1 cellular context compared by ENCODE assay signal in genomic region chr2:189000221-189000620, GRCh38.
TF ChIP-seq lines count a peak whose summit lies in the region.

No MANE protein-coding gene starts in this region.

TF ChIP-seq in HCT116, 20 proteins besides CTCF, POLR2A, EP300 and RAD21:
- no peak for TF ChIP-seq ZBTB33 (IDR thresholded peaks at IDR 0.05; ENCODE audit: extremely low read depth, insufficient replicate concordance, low read length)
- TF ChIP-seq SP1 (IDR thresholded peaks at IDR 0.05; ENCODE audit: low read depth), result no peak
- no peak for TF ChIP-seq SIN3A (IDR thresholded peaks at IDR 0.05; ENCODE audit: low read depth)
- no peak for TF ChIP-seq YY1 (IDR thresholded peaks at IDR 0.05; ENCODE audit: extremely low read depth, insufficient replicate concordance, low read depth, low read length)
- no peak for TF ChIP-seq EZH2 (IDR thresholded peaks at IDR 0.05)
- TF ChIP-seq JUND (IDR thresholded peaks at IDR 0.05), result no peak
- TF ChIP-seq FOSL1 (IDR thresholded peaks at IDR 0.05; ENCODE audit: low read depth), result no peak
- no peak for TF ChIP-seq REST (IDR thresholded peaks at IDR 0.05; ENCODE audit: low read depth)
- TF ChIP-seq, protein P1, sequence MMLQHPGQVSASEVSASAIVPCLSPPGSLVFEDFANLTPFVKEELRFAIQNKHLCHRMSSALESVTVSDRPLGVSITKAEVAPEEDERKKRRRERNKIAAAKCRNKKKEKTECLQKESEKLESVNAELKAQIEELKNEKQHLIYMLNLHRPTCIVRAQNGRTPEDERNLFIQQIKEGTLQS (IDR thresholded peaks at IDR 0.05), result no peak
- TF ChIP-seq ELF1 (IDR thresholded peaks at IDR 0.05; ENCODE audit: borderline replicate concordance, low read depth), result no peak
- TF ChIP-seq SRF (IDR thresholded peaks at IDR 0.05; ENCODE audit: low read depth), result no peak
